ENCODE assay signal across 18 cellular contexts in the genomic region with DNA sequence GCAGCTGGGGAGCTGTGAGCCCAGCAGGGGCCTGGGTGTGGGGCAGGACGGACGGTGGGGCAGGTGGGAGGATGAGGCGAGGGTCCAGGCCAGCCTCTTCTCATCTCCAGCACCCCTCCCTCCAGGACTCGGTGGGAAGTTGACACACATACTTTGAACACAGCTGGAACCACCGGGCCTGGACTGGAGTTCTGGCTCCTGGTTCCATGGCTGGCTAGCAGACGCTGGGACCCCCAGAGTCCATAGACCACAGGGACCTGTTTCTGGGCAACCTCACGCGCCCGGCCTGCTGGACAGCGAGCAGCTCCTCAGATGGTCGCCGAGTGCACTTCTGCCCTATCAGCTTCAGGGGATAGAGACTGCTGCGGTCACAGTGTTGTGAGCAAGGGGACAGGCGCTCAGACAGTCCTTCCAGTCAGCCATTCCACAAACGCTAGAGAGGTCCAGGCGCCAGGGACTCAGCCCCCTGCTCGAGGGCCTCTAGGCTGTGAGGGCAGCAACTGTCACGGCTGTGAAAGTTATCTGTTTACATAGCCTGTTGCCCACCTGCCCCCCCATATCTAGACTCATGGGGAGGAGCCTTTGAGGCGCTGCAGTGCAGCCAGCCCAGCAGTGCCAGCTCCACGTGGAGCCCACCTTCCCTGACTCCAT. TPM values are rescaled to one million over a fixed set of nuclear protein-coding genes. Genes with fewer than 3 reads are reported as not detected.
DNase-seq lines count a peak whose midpoint lies in the region; ATAC-seq and TF ChIP-seq lines count a peak whose summit lies in the region.
"Had no signal": no experiment of that assay in that cellular context is flagged by ENCODE, and none has a peak within 500 bp of the region (broad histone marks: within the 10 kb centered on the region; RNA-seq: fewer than 3 reads in every experiment).

No MANE protein-coding gene starts in this region.

- H3K36me3 ChIP-seq in OCI-LY7 (ENCODE audit: insufficient read depth, low read length) (peaks cover 63% of the 10 kb centered on the region), thyroid gland (peaks cover 6 to 18% of the 10 kb centered on the region in 2 donors)

- DNase-seq in activated naive CD4-positive, alpha-beta T cell treated with anti-CD3 and anti-CD28 coated beads, Interleukin-2, amount 50 U/mL, for 72 hours (ENCODE audit: low spot score in 2 of 2): no peak
- DNase-seq in OCI-LY7 (ENCODE audit: low spot score): no peak
- no peak for DNase-seq in memory B cell (ENCODE audit: low spot score in 2 of 2)
- peak; percentile 27 to 30 for DNase-seq in thyroid gland
- no peak for DNase-seq in NCI-H2081 (lab: John Stamatoyannopoulos, UW)
- DNase-seq in SW480 (ENCODE audit: low spot score): no peak
- DNase-seq: activated CD4-positive, alpha-beta T cell treated with anti-CD3 and anti-CD28 coated beads for 4 hours; amygdala; DMS79 treated with DMSO at 0.1 percent for 48 hours; KBM-7; kidney; NCI-H1694; stimulated activated naive CD8-positive, alpha-beta T cell treated with anti-CD3 and anti-CD28 coated beads, Interleukin-15, Interleukin-2, amounts not matched to agents 100 U/mL and 50 U/mL, for 24 hours; tibial artery had no signal

- peak overlapping the region; percentile 65 for H3K27ac Mint-ChIP-seq in activated naive CD4-positive, alpha-beta T cell treated with anti-CD3 and anti-CD28 coated beads, Interleukin-2, amount 50 U/mL, for 24 hours
- H3K27ac Mint-ChIP-seq in activated naive CD4-positive, alpha-beta T cell treated with anti-CD3 and anti-CD28 coated beads, Interleukin-2, amount 50 U/mL, for 72 hours: peak overlapping the region in 1 of 2 donors; percentile 14
- peak overlapping the region; percentile 7 for H3K27ac Mint-ChIP-seq in memory B cell

- no peaks in the 10 kb centered on the region for H3K9me3 ChIP-seq in OCI-LY7 (ENCODE audit: low read length)
- no peaks in the 10 kb centered on the region for H3K9me3 ChIP-seq in thyroid gland
- H3K9me3 ChIP-seq: tibial artery had no signal

- no peaks in the 10 kb centered on the region for H4K20me1 ChIP-seq in OCI-LY7 (ENCODE audit: insufficient read depth, low read length)

- peaks cover 10% of the 10 kb centered on the region for H3K4me1 Mint-ChIP-seq in activated naive CD4-positive, alpha-beta T cell treated with anti-CD3 and anti-CD28 coated beads, Interleukin-2, amount 50 U/mL, for 24 hours
- H3K4me1 Mint-ChIP-seq in memory B cell: peaks cover 15% of the 10 kb centered on the region

- no peak for TF ChIP-seq CTCF in OCI-LY7 (conservative IDR thresholded peaks at IDR 0.05; ENCODE audit: low read length)
- no peak for TF ChIP-seq CTCF in thyroid gland (IDR thresholded peaks at IDR 0.05)

- no peaks in the 10 kb centered on the region for H3K27me3 ChIP-seq in thyroid gland
- H3K27me3 ChIP-seq: dorsolateral prefrontal cortex, tibial artery had no signal

- no peak overlapping the region for H2AFZ ChIP-seq in OCI-LY7 (ENCODE audit: low read length)
- H2AFZ ChIP-seq: parathyroid adenoma had no signal

- peak overlapping the region; percentile 13 for H3K27ac ChIP-seq in OCI-LY7 (ENCODE audit: low read depth, low read length, poor library complexity, severe bottlenecking)
- H3K27ac ChIP-seq in thyroid gland: no peak overlapping the region
- H3K27ac ChIP-seq: parathyroid adenoma, tibial artery had no signal

- no peak overlapping the region for H3K4me2 ChIP-seq in OCI-LY7 (ENCODE audit: low read length)

- intact Hi-C loops in OCI-LY7 (cut with micrococcal nuclease; ENCODE audit: unreplicated experiment): no loop called here
- intact Hi-C loops in thyroid gland (cut with DNase I): no loop called here

- no TSS peak for BruUV-seq in OCI-LY7 (replicated peaks; lab: Mats Ljungman, UMichigan)

- H3K4me3 Mint-ChIP-seq in activated naive CD4-positive, alpha-beta T cell treated with anti-CD3 and anti-CD28 coated beads, Interleukin-2, amount 50 U/mL, for 24 hours: no peak overlapping the region
- H3K4me3 Mint-ChIP-seq in memory B cell: no peak overlapping the region

- POLR2A ChIA-PET in OCI-LY7 (lab: Charles Lee): interaction anchor here (0.8 kb wide), 1 partner anchor 25 kb away, joined by 3 read pairs; no protein-coding TSS in a partner anchor

- no peak for TF ChIP-seq POLR2A in thyroid gland (IDR thresholded peaks at IDR 0.05)

- H3K4me1 ChIP-seq in OCI-LY7 (ENCODE audit: insufficient read depth, low read length, poor library complexity, severe bottlenecking) (peaks cover 14% of the 10 kb centered on the region), thyroid gland (no peaks in the 10 kb centered on the region)
- H3K4me1 ChIP-seq: parathyroid adenoma, tibial artery had no signal

- ATAC-seq in activated naive CD4-positive, alpha-beta T cell treated with anti-CD3 and anti-CD28 coated beads, Interleukin-2, amount 50 U/mL, for 72 hours: no peak
- ATAC-seq in memory B cell (ENCODE audit: low read depth) (no peak), HG02973 (IDR thresholded peaks at IDR 0.05; ENCODE audit: unreplicated experiment) (no peak)
- ATAC-seq: stimulated activated naive CD8-positive, alpha-beta T cell treated with anti-CD3 and anti-CD28 coated beads, Interleukin-15, Interleukin-2, amounts not matched to agents 100 U/mL and 50 U/mL, for 24 hours had no signal

- no peaks in the 10 kb centered on the region for H3K9me3 Mint-ChIP-seq in activated naive CD4-positive, alpha-beta T cell treated with anti-CD3 and anti-CD28 coated beads, Interleukin-2, amount 50 U/mL, for 24 hours
- no peaks in the 10 kb centered on the region for H3K9me3 Mint-ChIP-seq in activated naive CD4-positive, alpha-beta T cell treated with anti-CD3 and anti-CD28 coated beads, Interleukin-2, amount 50 U/mL, for 72 hours
- no peaks in the 10 kb centered on the region for H3K9me3 Mint-ChIP-seq in memory B cell

- CTCF ChIA-PET in OCI-LY7 (lab: Charles Lee; ENCODE audit: unreplicated experiment): no interaction called here

- H3K79me2 ChIP-seq in OCI-LY7 (ENCODE audit: insufficient read depth, low read depth, low read length): no peaks in the 10 kb centered on the region
- H3K79me2 ChIP-seq: parathyroid adenoma had no signal

- peaks cover 10% of the 10 kb centered on the region for H3K36me3 Mint-ChIP-seq in activated naive CD4-positive, alpha-beta T cell treated with anti-CD3 and anti-CD28 coated beads, Interleukin-2, amount 50 U/mL, for 24 hours
- no peaks in the 10 kb centered on the region for H3K36me3 Mint-ChIP-seq in activated naive CD4-positive, alpha-beta T cell treated with anti-CD3 and anti-CD28 coated beads, Interleukin-2, amount 50 U/mL, for 72 hours
- peaks cover 16% of the 10 kb centered on the region for H3K36me3 Mint-ChIP-seq in memory B cell

- no peaks in the 10 kb centered on the region for H3K27me3 Mint-ChIP-seq in activated naive CD4-positive, alpha-beta T cell treated with anti-CD3 and anti-CD28 coated beads, Interleukin-2, amount 50 U/mL, for 24 hours
- no peaks in the 10 kb centered on the region for H3K27me3 Mint-ChIP-seq in memory B cell

- WGBS in thyroid gland, 2 donors: 49 to 76% methylated on average over 18 to 20 of the region's 20 CpGs

- H3K4me3 ChIP-seq in OCI-LY7 (ENCODE audit: low read depth, low read length, poor library complexity, severe bottlenecking) (no peak overlapping the region), thyroid gland (replicated peaks in 1 of 3) (no peak overlapping the region)
- H3K4me3 ChIP-seq: dorsolateral prefrontal cortex, tibial artery had no signal

- no peaks in the 10 kb centered on the region for H3K9me2 ChIP-seq in OCI-LY7 (ENCODE audit: insufficient read depth, low read length)

RNA-seq across cellular contexts. Expression of a gene that starts 25.2 kb away (rescaled TPM):
- total RNA-seq in activated naive CD4-positive, alpha-beta T cell treated with anti-CD3 and anti-CD28 coated beads, Interleukin-2, amount 50 U/mL, for 72 hours: 10 to 100 TPM; 14.9 to 18.3 TPM
- total RNA-seq in OCI-LY7 (2014; rRNA removed; shearing (Covaris generic)): 13.3 and 15.0 TPM in 2 replicates
- 28.2 and 29.8 TPM in 2 replicates for total RNA-seq in OCI-LY7 (2022)
- total RNA-seq in thyroid gland: 10 to 100 TPM; 16.4 to 25.8 (median 24.3) TPM

RNA-seq across cellular contexts. Expression of a gene that starts 45.0 kb away (rescaled TPM):
- 10 to 100 TPM; 22.2 to 24.9 TPM for total RNA-seq in activated naive CD4-positive, alpha-beta T cell treated with anti-CD3 and anti-CD28 coated beads, Interleukin-2, amount 50 U/mL, for 72 hours
- 18.6 and 24.0 TPM in 2 replicates for total RNA-seq in OCI-LY7 (2014; rRNA removed; shearing (Covaris generic))
- 27.1 and 27.3 TPM in 2 replicates for total RNA-seq in OCI-LY7 (2022)
- 10 to 100 TPM; 49.9 to 72.0 (median 60.2) TPM for total RNA-seq in thyroid gland

Comparison
In these comparisons a context has a peak if more than half of its experiments do, and no peak if none do; other contexts are left out.
1. DNase-seq: peak in thyroid gland (2 of 2); none in activated naive CD4-positive, alpha-beta T cell treated with anti-CD3 and anti-CD28 coated beads, Interleukin-2, amount 50 U/mL, for 72 hours (0 of 2), OCI-LY7 (single experiment), memory B cell (0 of 2), NCI-H2081 (0 of 2) and SW480 (single experiment).